ENCODE assay signal across 9 cellular contexts in genomic region chr17:51640108-51640622, GRCh38.
A peak's percentile ranks its signal among the peaks of the same experiment; 100 is the strongest.
DNase-seq lines count a peak whose midpoint lies in the region; ATAC-seq, FAIRE-seq and TF ChIP-seq lines count a peak whose summit lies in the region.
"Had no signal": no experiment of that assay in that cellular context is flagged by ENCODE, and none has a peak within 500 bp of the region (broad histone marks: within the 10 kb centered on the region; RNA-seq: fewer than 3 reads in every experiment).

No MANE protein-coding gene starts in this region.

- H3K4me3 Mint-ChIP-seq in natural killer cell, result no peak overlapping the region

- H3K36me3 ChIP-seq in BE2C (no peaks in the 10 kb centered on the region), NT2/D1 (ENCODE audit: insufficient read depth, insufficient read length, low read length) (no peaks in the 10 kb centered on the region), small intestine (ENCODE audit: control insufficient read depth in 2 of 2, insufficient read depth in 2 of 2, low read length in 2 of 2) (no peaks in the 10 kb centered on the region)

- no peak for FAIRE-seq in small intestine (lab: Jason Lieb, UNC)
- FAIRE-seq: GM18507 had no signal

- no peaks in the 10 kb centered on the region for H3K36me3 Mint-ChIP-seq in natural killer cell

- no peak overlapping the region for H3K27ac ChIP-seq in small intestine (ENCODE audit: low read depth in 1 of 2, low read length in 1 of 2)

- 23 to 34% (median 30%) methylated on average over 4 of the region's 4 CpGs for WGBS in small intestine, 3 donors

- H3K27me3 Mint-ChIP-seq in natural killer cell (ENCODE audit: low read depth in 2 of 2), result peaks cover 9% of the 10 kb centered on the region in 2 donors

- no peaks in the 10 kb centered on the region for H3K9me3 Mint-ChIP-seq in natural killer cell

- H3K27me3 ChIP-seq in BE2C (no peaks in the 10 kb centered on the region), NT2/D1 (ENCODE audit: insufficient read depth, insufficient read length) (no peaks in the 10 kb centered on the region), small intestine (ENCODE audit: control insufficient read depth in 2 of 2, insufficient read depth in 2 of 2, low read length in 2 of 2) (no peaks in the 10 kb centered on the region)

- H3K4me1 Mint-ChIP-seq in natural killer cell, result no peaks in the 10 kb centered on the region

- H3K9me3 ChIP-seq in BE2C (no peaks in the 10 kb centered on the region), NT2/D1 (ENCODE audit: insufficient read depth, low read length) (no peaks in the 10 kb centered on the region), small intestine (ENCODE audit: control insufficient read depth, low read depth) (no peaks in the 10 kb centered on the region)

- no peak for ATAC-seq in natural killer cell

- intact Hi-C loops in natural killer cell (cut with micrococcal nuclease), result no loop called here

- TF ChIP-seq CTCF in BE2C (IDR thresholded peaks at IDR 0.05; ENCODE audit: low read depth, low read length) (peak; percentile 71), GM12872 (IDR thresholded peaks at IDR 0.05; ENCODE audit: insufficient read depth, low read depth, low read length) (peak; percentile 58), natural killer cell (IDR thresholded peaks at IDR 0.05) (no peak)

- H3K4me1 ChIP-seq in BE2C (no peaks in the 10 kb centered on the region), NT2/D1 (ENCODE audit: insufficient read depth, insufficient read length) (peaks cover 8% of the 10 kb centered on the region), small intestine (ENCODE audit: control insufficient read depth in 2 of 2, insufficient read depth in 1 of 2, low read depth in 1 of 2, low read length in 1 of 2) (no peaks in the 10 kb centered on the region)

- peak; percentile 22 for DNase-seq in BE2C
- DNase-seq in NT2/D1 (ENCODE audit: low read depth, low spot score), result peak; percentile 39
- peak; percentile 21 for DNase-seq in foreskin melanocyte
- DNase-seq in dedifferentiated amniotic fluid mesenchymal stem cell (ENCODE audit: extremely low spot score), result no peak
- no peak for DNase-seq in small intestine
- no peak for DNase-seq in hypothalamus (lab: John Stamatoyannopoulos, UW)
- DNase-seq in natural killer cell, result no peak

- no peak overlapping the region for H3K9ac ChIP-seq in NT2/D1 (ENCODE audit: insufficient read length, low read depth)

- no peak overlapping the region for H3K27ac Mint-ChIP-seq in natural killer cell

- H3K4me3 ChIP-seq in BE2C (ENCODE audit: low read depth, low read length), result no peak overlapping the region
- no peak overlapping the region for H3K4me3 ChIP-seq in NT2/D1 (ENCODE audit: insufficient read length, low read depth)
- no peak overlapping the region for H3K4me3 ChIP-seq in small intestine (ENCODE audit: low read depth in 1 of 2, low read length in 2 of 2)

Comparison
In these comparisons a context has a peak if more than half of its experiments do, and no peak if none do; other contexts are left out.
1. DNase-seq: peak in BE2C (single experiment), NT2/D1 (single experiment) and foreskin melanocyte (single experiment); none in dedifferentiated amniotic fluid mesenchymal stem cell (single experiment), small intestine (single experiment), hypothalamus (0 of 51) and natural killer cell (single experiment).